ENCODE assay signal across 1 cellular context in the genomic region with DNA sequence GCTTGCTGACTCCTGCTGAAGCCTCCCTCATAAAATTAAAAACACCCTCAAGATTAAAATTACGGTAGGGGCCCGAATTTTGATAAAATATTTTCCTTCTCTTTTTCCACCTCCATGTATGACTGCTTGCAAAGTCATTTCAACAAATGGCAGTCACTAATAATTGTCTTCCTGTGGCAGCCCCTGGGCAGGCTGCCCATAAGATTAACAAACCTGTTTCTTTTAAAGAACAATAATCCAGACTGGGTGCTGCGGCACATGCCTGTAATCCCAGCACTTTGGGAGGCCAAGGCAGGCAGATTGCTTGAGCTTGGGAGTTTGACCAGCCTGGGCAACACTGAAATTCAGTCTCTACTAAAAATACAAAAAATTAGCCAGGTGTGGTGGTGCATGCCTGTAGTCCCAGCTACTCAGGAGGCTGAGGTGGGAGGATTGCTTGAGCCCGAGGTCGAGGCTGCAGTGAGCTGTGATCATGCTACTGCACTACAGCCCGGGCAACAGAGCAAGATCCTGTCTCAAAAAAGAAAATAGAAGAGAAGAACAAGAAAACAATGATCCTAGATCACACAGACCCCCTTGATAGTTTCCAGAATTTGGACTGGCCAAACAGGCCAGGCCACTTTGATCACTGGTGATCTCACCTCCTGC.
TF ChIP-seq lines count a peak whose summit lies in the region.

No MANE protein-coding gene starts in this region.

TF ChIP-seq in K562, 482 proteins besides CTCF, POLR2A, EP300 and RAD21:
- TF ChIP-seq, protein P1, sequence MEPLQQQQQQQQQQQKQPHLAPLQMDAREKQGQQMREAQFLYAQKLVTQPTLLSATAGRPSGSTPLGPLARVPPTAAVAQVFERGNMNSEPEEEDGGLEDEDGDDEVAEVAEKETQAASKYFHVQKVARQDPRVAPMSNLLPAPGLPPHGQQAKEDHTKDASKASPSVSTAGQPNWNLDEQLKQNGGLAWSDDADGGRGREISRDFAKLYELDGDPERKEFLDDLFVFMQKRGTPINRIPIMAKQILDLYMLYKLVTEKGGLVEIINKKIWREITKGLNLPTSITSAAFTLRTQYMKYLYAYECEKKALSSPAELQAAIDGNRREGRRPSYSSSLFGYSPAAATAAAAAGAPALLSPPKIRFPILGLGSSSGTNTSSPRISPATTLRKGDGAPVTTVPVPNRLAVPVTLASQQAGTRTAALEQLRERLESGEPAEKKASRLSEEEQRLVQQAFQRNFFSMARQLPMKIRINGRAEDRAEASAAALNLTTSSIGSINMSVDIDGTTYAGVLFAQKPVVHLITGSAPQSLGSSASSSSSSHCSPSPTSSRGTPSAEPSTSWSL (CRISPR knock-in tag; IDR thresholded peaks at IDR 0.05; ENCODE audit: borderline replicate concordance), result no peak
- TF ChIP-seq, protein P2, sequence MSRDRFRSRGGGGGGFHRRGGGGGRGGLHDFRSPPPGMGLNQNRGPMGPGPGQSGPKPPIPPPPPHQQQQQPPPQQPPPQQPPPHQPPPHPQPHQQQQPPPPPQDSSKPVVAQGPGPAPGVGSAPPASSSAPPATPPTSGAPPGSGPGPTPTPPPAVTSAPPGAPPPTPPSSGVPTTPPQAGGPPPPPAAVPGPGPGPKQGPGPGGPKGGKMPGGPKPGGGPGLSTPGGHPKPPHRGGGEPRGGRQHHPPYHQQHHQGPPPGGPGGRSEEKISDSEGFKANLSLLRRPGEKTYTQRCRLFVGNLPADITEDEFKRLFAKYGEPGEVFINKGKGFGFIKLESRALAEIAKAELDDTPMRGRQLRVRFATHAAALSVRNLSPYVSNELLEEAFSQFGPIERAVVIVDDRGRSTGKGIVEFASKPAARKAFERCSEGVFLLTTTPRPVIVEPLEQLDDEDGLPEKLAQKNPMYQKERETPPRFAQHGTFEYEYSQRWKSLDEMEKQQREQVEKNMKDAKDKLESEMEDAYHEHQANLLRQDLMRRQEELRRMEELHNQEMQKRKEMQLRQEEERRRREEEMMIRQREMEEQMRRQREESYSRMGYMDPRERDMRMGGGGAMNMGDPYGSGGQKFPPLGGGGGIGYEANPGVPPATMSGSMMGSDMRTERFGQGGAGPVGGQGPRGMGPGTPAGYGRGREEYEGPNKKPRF (IDR thresholded peaks at IDR 0.05; ENCODE audit: low read depth, low read length), result no peak
- TF ChIP-seq, protein P3, sequence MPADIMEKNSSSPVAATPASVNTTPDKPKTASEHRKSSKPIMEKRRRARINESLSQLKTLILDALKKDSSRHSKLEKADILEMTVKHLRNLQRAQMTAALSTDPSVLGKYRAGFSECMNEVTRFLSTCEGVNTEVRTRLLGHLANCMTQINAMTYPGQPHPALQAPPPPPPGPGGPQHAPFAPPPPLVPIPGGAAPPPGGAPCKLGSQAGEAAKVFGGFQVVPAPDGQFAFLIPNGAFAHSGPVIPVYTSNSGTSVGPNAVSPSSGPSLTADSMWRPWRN (IDR thresholded peaks at IDR 0.05; ENCODE audit: low read depth), result no peak
- TF ChIP-seq, protein P4, sequence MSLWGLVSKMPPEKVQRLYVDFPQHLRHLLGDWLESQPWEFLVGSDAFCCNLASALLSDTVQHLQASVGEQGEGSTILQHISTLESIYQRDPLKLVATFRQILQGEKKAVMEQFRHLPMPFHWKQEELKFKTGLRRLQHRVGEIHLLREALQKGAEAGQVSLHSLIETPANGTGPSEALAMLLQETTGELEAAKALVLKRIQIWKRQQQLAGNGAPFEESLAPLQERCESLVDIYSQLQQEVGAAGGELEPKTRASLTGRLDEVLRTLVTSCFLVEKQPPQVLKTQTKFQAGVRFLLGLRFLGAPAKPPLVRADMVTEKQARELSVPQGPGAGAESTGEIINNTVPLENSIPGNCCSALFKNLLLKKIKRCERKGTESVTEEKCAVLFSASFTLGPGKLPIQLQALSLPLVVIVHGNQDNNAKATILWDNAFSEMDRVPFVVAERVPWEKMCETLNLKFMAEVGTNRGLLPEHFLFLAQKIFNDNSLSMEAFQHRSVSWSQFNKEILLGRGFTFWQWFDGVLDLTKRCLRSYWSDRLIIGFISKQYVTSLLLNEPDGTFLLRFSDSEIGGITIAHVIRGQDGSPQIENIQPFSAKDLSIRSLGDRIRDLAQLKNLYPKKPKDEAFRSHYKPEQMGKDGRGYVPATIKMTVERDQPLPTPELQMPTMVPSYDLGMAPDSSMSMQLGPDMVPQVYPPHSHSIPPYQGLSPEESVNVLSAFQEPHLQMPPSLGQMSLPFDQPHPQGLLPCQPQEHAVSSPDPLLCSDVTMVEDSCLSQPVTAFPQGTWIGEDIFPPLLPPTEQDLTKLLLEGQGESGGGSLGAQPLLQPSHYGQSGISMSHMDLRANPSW (CRISPR knock-in tag; IDR thresholded peaks at IDR 0.05), result no peak
- TF ChIP-seq NR3C1 (CRISPR knock-in tag; IDR thresholded peaks at IDR 0.05), result no peak
- no peak for TF ChIP-seq HDAC2 (IDR thresholded peaks at IDR 0.05)
- no peak for TF ChIP-seq ZNF561 (CRISPR knock-in tag; conservative IDR thresholded peaks at IDR 0.05)
- TF ChIP-seq, protein P5, sequence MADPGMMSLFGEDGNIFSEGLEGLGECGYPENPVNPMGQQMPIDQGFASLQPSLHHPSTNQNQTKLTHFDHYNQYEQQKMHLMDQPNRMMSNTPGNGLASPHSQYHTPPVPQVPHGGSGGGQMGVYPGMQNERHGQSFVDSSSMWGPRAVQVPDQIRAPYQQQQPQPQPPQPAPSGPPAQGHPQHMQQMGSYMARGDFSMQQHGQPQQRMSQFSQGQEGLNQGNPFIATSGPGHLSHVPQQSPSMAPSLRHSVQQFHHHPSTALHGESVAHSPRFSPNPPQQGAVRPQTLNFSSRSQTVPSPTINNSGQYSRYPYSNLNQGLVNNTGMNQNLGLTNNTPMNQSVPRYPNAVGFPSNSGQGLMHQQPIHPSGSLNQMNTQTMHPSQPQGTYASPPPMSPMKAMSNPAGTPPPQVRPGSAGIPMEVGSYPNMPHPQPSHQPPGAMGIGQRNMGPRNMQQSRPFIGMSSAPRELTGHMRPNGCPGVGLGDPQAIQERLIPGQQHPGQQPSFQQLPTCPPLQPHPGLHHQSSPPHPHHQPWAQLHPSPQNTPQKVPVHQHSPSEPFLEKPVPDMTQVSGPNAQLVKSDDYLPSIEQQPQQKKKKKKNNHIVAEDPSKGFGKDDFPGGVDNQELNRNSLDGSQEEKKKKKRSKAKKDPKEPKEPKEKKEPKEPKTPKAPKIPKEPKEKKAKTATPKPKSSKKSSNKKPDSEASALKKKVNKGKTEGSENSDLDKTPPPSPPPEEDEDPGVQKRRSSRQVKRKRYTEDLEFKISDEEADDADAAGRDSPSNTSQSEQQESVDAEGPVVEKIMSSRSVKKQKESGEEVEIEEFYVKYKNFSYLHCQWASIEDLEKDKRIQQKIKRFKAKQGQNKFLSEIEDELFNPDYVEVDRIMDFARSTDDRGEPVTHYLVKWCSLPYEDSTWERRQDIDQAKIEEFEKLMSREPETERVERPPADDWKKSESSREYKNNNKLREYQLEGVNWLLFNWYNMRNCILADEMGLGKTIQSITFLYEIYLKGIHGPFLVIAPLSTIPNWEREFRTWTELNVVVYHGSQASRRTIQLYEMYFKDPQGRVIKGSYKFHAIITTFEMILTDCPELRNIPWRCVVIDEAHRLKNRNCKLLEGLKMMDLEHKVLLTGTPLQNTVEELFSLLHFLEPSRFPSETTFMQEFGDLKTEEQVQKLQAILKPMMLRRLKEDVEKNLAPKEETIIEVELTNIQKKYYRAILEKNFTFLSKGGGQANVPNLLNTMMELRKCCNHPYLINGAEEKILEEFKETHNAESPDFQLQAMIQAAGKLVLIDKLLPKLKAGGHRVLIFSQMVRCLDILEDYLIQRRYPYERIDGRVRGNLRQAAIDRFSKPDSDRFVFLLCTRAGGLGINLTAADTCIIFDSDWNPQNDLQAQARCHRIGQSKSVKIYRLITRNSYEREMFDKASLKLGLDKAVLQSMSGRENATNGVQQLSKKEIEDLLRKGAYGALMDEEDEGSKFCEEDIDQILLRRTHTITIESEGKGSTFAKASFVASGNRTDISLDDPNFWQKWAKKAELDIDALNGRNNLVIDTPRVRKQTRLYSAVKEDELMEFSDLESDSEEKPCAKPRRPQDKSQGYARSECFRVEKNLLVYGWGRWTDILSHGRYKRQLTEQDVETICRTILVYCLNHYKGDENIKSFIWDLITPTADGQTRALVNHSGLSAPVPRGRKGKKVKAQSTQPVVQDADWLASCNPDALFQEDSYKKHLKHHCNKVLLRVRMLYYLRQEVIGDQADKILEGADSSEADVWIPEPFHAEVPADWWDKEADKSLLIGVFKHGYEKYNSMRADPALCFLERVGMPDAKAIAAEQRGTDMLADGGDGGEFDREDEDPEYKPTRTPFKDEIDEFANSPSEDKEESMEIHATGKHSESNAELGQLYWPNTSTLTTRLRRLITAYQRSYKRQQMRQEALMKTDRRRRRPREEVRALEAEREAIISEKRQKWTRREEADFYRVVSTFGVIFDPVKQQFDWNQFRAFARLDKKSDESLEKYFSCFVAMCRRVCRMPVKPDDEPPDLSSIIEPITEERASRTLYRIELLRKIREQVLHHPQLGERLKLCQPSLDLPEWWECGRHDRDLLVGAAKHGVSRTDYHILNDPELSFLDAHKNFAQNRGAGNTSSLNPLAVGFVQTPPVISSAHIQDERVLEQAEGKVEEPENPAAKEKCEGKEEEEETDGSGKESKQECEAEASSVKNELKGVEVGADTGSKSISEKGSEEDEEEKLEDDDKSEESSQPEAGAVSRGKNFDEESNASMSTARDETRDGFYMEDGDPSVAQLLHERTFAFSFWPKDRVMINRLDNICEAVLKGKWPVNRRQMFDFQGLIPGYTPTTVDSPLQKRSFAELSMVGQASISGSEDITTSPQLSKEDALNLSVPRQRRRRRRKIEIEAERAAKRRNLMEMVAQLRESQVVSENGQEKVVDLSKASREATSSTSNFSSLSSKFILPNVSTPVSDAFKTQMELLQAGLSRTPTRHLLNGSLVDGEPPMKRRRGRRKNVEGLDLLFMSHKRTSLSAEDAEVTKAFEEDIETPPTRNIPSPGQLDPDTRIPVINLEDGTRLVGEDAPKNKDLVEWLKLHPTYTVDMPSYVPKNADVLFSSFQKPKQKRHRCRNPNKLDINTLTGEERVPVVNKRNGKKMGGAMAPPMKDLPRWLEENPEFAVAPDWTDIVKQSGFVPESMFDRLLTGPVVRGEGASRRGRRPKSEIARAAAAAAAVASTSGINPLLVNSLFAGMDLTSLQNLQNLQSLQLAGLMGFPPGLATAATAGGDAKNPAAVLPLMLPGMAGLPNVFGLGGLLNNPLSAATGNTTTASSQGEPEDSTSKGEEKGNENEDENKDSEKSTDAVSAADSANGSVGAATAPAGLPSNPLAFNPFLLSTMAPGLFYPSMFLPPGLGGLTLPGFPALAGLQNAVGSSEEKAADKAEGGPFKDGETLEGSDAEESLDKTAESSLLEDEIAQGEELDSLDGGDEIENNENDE (IDR thresholded peaks at IDR 0.05; ENCODE audit: low read depth, low read length), result no peak
